Comparison of ENCODE assay signal across 20 cellular contexts in genomic region chr17:45006927-45007461, GRCh38. TPM values are rescaled to one million over a fixed set of nuclear protein-coding genes. Genes with fewer than 3 reads are reported as not detected.
DNase-seq lines count a peak whose midpoint lies in the region; ATAC-seq, FAIRE-seq and TF ChIP-seq lines count a peak whose summit lies in the region.
"Had no signal": no experiment of that assay in that cellular context is flagged by ENCODE, and none has a peak within 500 bp of the region (broad histone marks: within the 10 kb centered on the region; RNA-seq: fewer than 3 reads in every experiment).

No MANE protein-coding gene starts in this region.

- H3K27me3 ChIP-seq in pancreas, result no peaks in the 10 kb centered on the region

- FAIRE-seq in G401.6 (lab: Jason Lieb, UNC), result peak; percentile 11
- FAIRE-seq in pancreas (lab: Jason Lieb, UNC), result no peak

- POLR2A ChIA-PET in WTC11 (lab: Charles Lee), result no interaction called here

- H3K4me3 Mint-ChIP-seq in WTC11 (no peak overlapping the region), nephron (peak overlapping the region in 2 of 3 experiments; percentile 7 to 24)
- H3K4me3 Mint-ChIP-seq: activated naive CD8-positive, alpha-beta T cell treated with anti-CD3 and anti-CD28 coated beads for 36 hours; naive thymus-derived CD4-positive, alpha-beta T cell had no signal

- H3K4me1 ChIP-seq in pancreas, result no peaks in the 10 kb centered on the region

- H3K9me3 Mint-ChIP-seq in WTC11 (no peaks in the 10 kb centered on the region), nephron (no peaks in the 10 kb centered on the region)
- H3K9me3 Mint-ChIP-seq: activated naive CD8-positive, alpha-beta T cell treated with anti-CD3 and anti-CD28 coated beads for 36 hours; naive thymus-derived CD4-positive, alpha-beta T cell had no signal

- 50 to 60% methylated on average over 10 of the region's 10 CpGs for WGBS in pancreas, 2 donors

- H3K27ac ChIP-seq in pancreas, result no peak overlapping the region

- H3K27ac Mint-ChIP-seq in WTC11 (no peak overlapping the region), nephron (peak overlapping the region; percentile 72 to 76 (median 72))
- H3K27ac Mint-ChIP-seq: activated naive CD8-positive, alpha-beta T cell treated with anti-CD3 and anti-CD28 coated beads for 36 hours; naive thymus-derived CD4-positive, alpha-beta T cell had no signal

- H3K27me3 Mint-ChIP-seq in WTC11 (ENCODE audit: low read depth) (peaks cover 12% of the 10 kb centered on the region; the same call in 1 of the 2 replicates), nephron (ENCODE audit: low read depth) (peaks cover 13% of the 10 kb centered on the region)

- H3K4me1 Mint-ChIP-seq in WTC11 (peaks cover 36% of the 10 kb centered on the region), nephron (peaks cover 37% of the 10 kb centered on the region)
- H3K4me1 Mint-ChIP-seq: activated naive CD8-positive, alpha-beta T cell treated with anti-CD3 and anti-CD28 coated beads for 36 hours had no signal

- TF ChIP-seq CTCF in LNCaP clone FGC (IDR thresholded peaks at IDR 0.05; ENCODE audit: control insufficient read depth, extremely low read depth, insufficient read depth), result 0 out of 2 replicates have a peak, but pooled peaks have one; percentile 6
- TF ChIP-seq CTCF in WTC11 (IDR thresholded peaks at IDR 0.05), result no peak
- no peak for TF ChIP-seq CTCF in nephron (IDR thresholded peaks at IDR 0.05; ENCODE audit: unreplicated experiment in 3 of 3)
- no peak for TF ChIP-seq CTCF in pancreas (IDR thresholded peaks at IDR 0.05)

- DNase-seq in LNCaP clone FGC (ENCODE audit: low read depth), result no peak
- DNase-seq in WTC11 (ENCODE audit: low spot score), result peak; percentile 43
- DNase-seq in stimulated activated CD8-positive, alpha-beta memory T cell treated with anti-CD3 and anti-CD28 coated beads, Interleukin-4, amount 100 ng/mL, for 48 hours, result no peak
- no peak for DNase-seq in pancreas
- no peak for DNase-seq in foreskin melanocyte
- DNase-seq: activated CD4-positive, alpha-beta T cell treated with anti-CD3 and anti-CD28 coated beads, Interleukin-2, amount 50 U/mL, for 1 hour; activated naive CD8-positive, alpha-beta T cell treated with anti-CD3 and anti-CD28 coated beads for 36 hours; activated T-cell treated with anti-CD3 and anti-CD28 coated beads for 4 hours; C1 segment of cervical spinal cord; effector CD8-positive, alpha-beta T cell; KG1; naive thymus-derived CD4-positive, alpha-beta T cell; NCI-H1436 treated with DMSO at 0.1 percent for 48 hours; NCI-H446 treated with DMSO at 0.1 percent for 48 hours; stimulated activated naive CD4-positive, alpha-beta T cell treated with Interleukin-2 at 50 U/mL for 16 hours; trophoblast cell had no signal

- H3K4me3 ChIP-seq in LNCaP clone FGC (ENCODE audit: low read depth, low read length) (no peak overlapping the region), pancreas (no peak overlapping the region)

- ATAC-seq in WTC11 (peak; percentile 38), GM21423 (IDR thresholded peaks at IDR 0.05; ENCODE audit: unreplicated experiment) (no peak), pancreas (no peak)
- ATAC-seq: naive thymus-derived CD4-positive, alpha-beta T cell; Panc1 had no signal

- no peaks in the 10 kb centered on the region for H3K9me3 ChIP-seq in pancreas

- H3K36me3 Mint-ChIP-seq in WTC11 (no peaks in the 10 kb centered on the region), nephron (ENCODE audit: low read depth) (no peaks in the 10 kb centered on the region)
- H3K36me3 Mint-ChIP-seq: activated naive CD8-positive, alpha-beta T cell treated with anti-CD3 and anti-CD28 coated beads for 36 hours; naive thymus-derived CD4-positive, alpha-beta T cell had no signal

- intact Hi-C loops in pancreas (cut with DNase I), result no loop called here

- CTCF ChIA-PET in WTC11 (lab: Charles Lee), result interaction anchor here (0.9 to 1.5 kb wide), 4 partner anchors 12 to 96 kb away, joined by 3 to 5 read pairs (median 4); no protein-coding TSS in a partner anchor

- no peaks in the 10 kb centered on the region for H3K36me3 ChIP-seq in pancreas

TF ChIP-seq in WTC11, 78 proteins besides CTCF, POLR2A, EP300 and RAD21:
- TF ChIP-seq NFE2L1 (CRISPR knock-in tag; IDR thresholded peaks at IDR 0.05) (no peak), ATF3 (CRISPR knock-in tag; conservative IDR thresholded peaks at IDR 0.05) (no peak)

RNA-seq across cellular contexts. Expression of gene C1QL1, which starts 38.9 kb away (rescaled TPM):
- total RNA-seq in WTC11 (2021) (13.4 to 16.8 TPM (median 15.6 TPM) in 3 replicates), pancreas (1 to 10 TPM in 5 of 6 donors, under 1 TPM in 1; 0.92 to 4.3 (median 2.7) TPM)
- polyA plus RNA-seq in pancreas, result 10 to 100 TPM; 17.0 to 29.3 TPM
- total RNA-seq: activated naive CD8-positive, alpha-beta T cell treated with anti-CD3 and anti-CD28 coated beads for 36 hours had no signal
- polyA plus RNA-seq: naive thymus-derived CD4-positive, alpha-beta T cell had no signal

RNA-seq across cellular contexts. Expression of gene DCAKD, which starts 44.4 kb away (rescaled TPM):
- total RNA-seq in WTC11 (2021), result 57.7 to 59.2 TPM (median 58.7 TPM) in 3 replicates
- 10 to 100 TPM in 5 of 6 donors, 1 to 10 TPM in 1; 9.3 to 19.2 (median 12.1) TPM for total RNA-seq in pancreas
- polyA plus RNA-seq in pancreas, result 10 to 100 TPM in 1 of 2 donors, 1 to 10 TPM in 1; 9.8 to 14.1 TPM

RNA-seq across cellular contexts. Expression of gene NMT1, which starts 54.1 kb away (rescaled TPM):
- 152 to 162 TPM (median 153 TPM) in 3 replicates for total RNA-seq in WTC11 (2021)
- total RNA-seq in pancreas, result 10 to 100 TPM; 31.7 to 66.5 (median 43.6) TPM
- polyA plus RNA-seq in pancreas, result 10 to 100 TPM; 27.0 to 37.9 TPM

RNA-seq across cellular contexts. Expression of gene KIF18B, which starts 59.4 kb away (rescaled TPM):
- total RNA-seq in WTC11 (2021) (62.2 to 82.2 TPM (median 66.3 TPM) in 3 replicates), pancreas (under 1 TPM in 5 of 6 donors, not detected in 1; 0.05 to 0.53 (median 0.22) TPM)
- polyA plus RNA-seq in pancreas, result under 1 TPM; 0.05 to 0.11 TPM
- polyA plus RNA-seq: naive thymus-derived CD4-positive, alpha-beta T cell had no signal
